In genomic region chr5:114393159-114393558, GRCh38 we compare ENCODE assay signal across 27 cellular contexts. TPM values are rescaled to one million over a fixed set of nuclear protein-coding genes. Genes with fewer than 3 reads are reported as not detected.
"Had no signal": no experiment of that assay in that cellular context is flagged by ENCODE, and none has a peak within 500 bp of the region (broad histone marks: within the 10 kb centered on the region; RNA-seq: fewer than 3 reads in every experiment).

No MANE protein-coding gene starts in this region.

- H3K27ac ChIP-seq: brain microvascular endothelial cell, coronary artery, esophagus muscularis mucosa, foreskin keratinocyte, gastrocnemius medialis had no signal

- ATAC-seq: activated CD8-positive, alpha-beta T cell treated with anti-CD3 and anti-CD28 coated beads for 36 hours; activated T-cell treated with anti-CD3 and anti-CD28 coated beads, Interleukin-2, amount 50 U/mL, for 4 hours; activated T-helper 17 cell treated with anti-CD3 and anti-CD28 coated beads, Interleukin-2, amount 50 U/mL, for 72 hours; foreskin keratinocyte; gastrocnemius medialis; WTC11 had no signal

- H3K36me3 ChIP-seq: brain microvascular endothelial cell, esophagus muscularis mucosa, gastrocnemius medialis had no signal

- H3K4me3 ChIP-seq: coronary artery, dorsolateral prefrontal cortex, esophagus muscularis mucosa, gastrocnemius medialis had no signal

- FAIRE-seq: astrocyte, bronchial epithelial cell had no signal

- H3K4me1 ChIP-seq: esophagus muscularis mucosa, foreskin keratinocyte, gastrocnemius medialis had no signal

- DNase-seq: activated CD4-positive, alpha-beta T cell treated with anti-CD3 and anti-CD28 coated beads for 48 hours; activated CD4-positive, alpha-beta T cell treated with anti-CD3 and anti-CD28 coated beads, Interleukin-2, amount 50 U/mL, for 1 hour; activated CD4-positive, alpha-beta T cell treated with anti-CD3 and anti-CD28 coated beads, Interleukin-2, amount 50 U/mL, for 48 hours; activated CD8-positive, alpha-beta memory T cell treated with anti-CD3 and anti-CD28 coated beads for 24 hours; activated CD8-positive, alpha-beta T cell treated with anti-CD3 and anti-CD28 coated beads for 36 hours; activated effector memory CD4-positive, alpha-beta T cell treated with Interleukin-2 at 50 U/mL for 16 hours; activated gamma-delta T cell treated with Interleukin-2 at 50 U/mL for 16 hours; activated naive CD4-positive, alpha-beta T cell treated with anti-CD3 and anti-CD28 coated beads, Interleukin-2, amount 50 U/mL, for 16 hours; activated naive CD4-positive, alpha-beta T cell treated with Interleukin-2 at 50 U/mL for 16 hours; activated T-cell treated with anti-CD3 and anti-CD28 coated beads, Interleukin-2, amount 50 U/mL, for 4 hours; amniotic stem cell; anterior cingulate cortex; brain microvascular endothelial cell; dorsolateral prefrontal cortex; effector memory CD4-positive, alpha-beta T cell; erythroblast; foreskin keratinocyte; gastrocnemius medialis; glutamatergic neuron; T-helper 2 cell had no signal

- H3K27me3 ChIP-seq: brain microvascular endothelial cell, dorsolateral prefrontal cortex, esophagus muscularis mucosa, foreskin keratinocyte, gastrocnemius medialis had no signal

RNA-seq across cellular contexts. Expression of gene KCNN2, which starts 31.3 kb away (rescaled TPM):
- total RNA-seq: activated CD8-positive, alpha-beta T cell treated with anti-CD3 and anti-CD28 coated beads for 36 hours; activated T-helper 17 cell treated with anti-CD3 and anti-CD28 coated beads, Interleukin-2, amount 50 U/mL, for 72 hours; bronchial epithelial cell; T-helper 1 cell treated with Interleukin-12 subunit alpha and Interleukin-12 subunit beta and Interleukin-4 antibody, amounts not matched to agents 30 ng/mL and 1 ng/mL, for 36 hours had no signal
